ENCODE assay signal across 9 cellular contexts in genomic region chr17:7133424-7133823, GRCh38. TPM values are rescaled to one million over a fixed set of nuclear protein-coding genes. Genes with fewer than 3 reads are reported as not detected.
DNase-seq lines count a peak whose midpoint lies in the region; ATAC-seq, FAIRE-seq and TF ChIP-seq lines count a peak whose summit lies in the region.
"Had no signal": no experiment of that assay in that cellular context is flagged by ENCODE, and none has a peak within 500 bp of the region (broad histone marks: within the 10 kb centered on the region; RNA-seq: fewer than 3 reads in every experiment).

No MANE protein-coding gene starts in this region.

- H3K9me3 ChIP-seq in Peyer's patch (no peaks in the 10 kb centered on the region), esophagus muscularis mucosa (no peaks in the 10 kb centered on the region)

- no peaks in the 10 kb centered on the region for H3K9me3 Mint-ChIP-seq in activated naive CD8-positive, alpha-beta T cell treated with anti-CD3 and anti-CD28 coated beads, Interleukin-2, amount 50 U/mL, for 24 hours

- H3K4me2 ChIP-seq in mesendoderm (ENCODE audit: low read length) = no peak overlapping the region

- H3K4me3 ChIP-seq in Peyer's patch (no peak overlapping the region), mesendoderm (ENCODE audit: low read length) (no peak overlapping the region), esophagus muscularis mucosa (no peak overlapping the region)

- no peak overlapping the region for H2AK5ac ChIP-seq in mesendoderm (ENCODE audit: low read length)

- H3K27ac ChIP-seq in Peyer's patch (no peak overlapping the region), mesendoderm (ENCODE audit: low read depth, low read length) (no peak overlapping the region), esophagus muscularis mucosa (replicated peaks in 1 of 4) (peak overlapping the region in 1 of 4 donors; percentile 18)

- no peak overlapping the region for H2BK120ac ChIP-seq in mesendoderm (ENCODE audit: low read depth, low read length)

- peak; percentile 58 for TF ChIP-seq CTCF in GM10266 (IDR thresholded peaks at IDR 0.05; ENCODE audit: control insufficient read depth, insufficient read depth, low read depth, missing control alignments)
- peak in 3 of 6 experiments; percentile 13 to 25 (median 24) for TF ChIP-seq CTCF in Peyer's patch (IDR thresholded peaks at IDR 0.05)
- TF ChIP-seq CTCF in esophagus muscularis mucosa (IDR thresholded peaks at IDR 0.05) = peak in 1 of 3 experiments; percentile 28

- H3K4ac ChIP-seq in mesendoderm (ENCODE audit: low read depth, low read length) = no peak overlapping the region

- no peak overlapping the region for H2BK15ac ChIP-seq in mesendoderm (replicated peaks; ENCODE audit: low read depth)

- H3K4me1 ChIP-seq in Peyer's patch = peaks cover 0 to 5% (median 2%) of the 10 kb centered on the region in 4 donors
- H3K4me1 ChIP-seq in mesendoderm (ENCODE audit: control insufficient read depth, low read depth, low read length) = peaks cover 6% of the 10 kb centered on the region
- H3K4me1 ChIP-seq in esophagus muscularis mucosa = peaks cover 2 to 18% (median 8%) of the 10 kb centered on the region in 4 donors

- H3K18ac ChIP-seq in mesendoderm (ENCODE audit: low read length) = peak overlapping the region; percentile 72

- peaks cover 17% of the 10 kb centered on the region for H3K27me3 Mint-ChIP-seq in activated naive CD8-positive, alpha-beta T cell treated with anti-CD3 and anti-CD28 coated beads, Interleukin-2, amount 50 U/mL, for 24 hours

- H4K8ac ChIP-seq in mesendoderm (ENCODE audit: low read depth, low read length) = no peak overlapping the region

- intact Hi-C loops in esophagus muscularis mucosa (cut with DNase I) = no loop called here

- H3K79me2 ChIP-seq in mesendoderm (ENCODE audit: control insufficient read depth, insufficient read depth, low read length) = no peaks in the 10 kb centered on the region

- H4K5ac ChIP-seq in mesendoderm (ENCODE audit: low read length) = no peak overlapping the region

- H3K36me3 ChIP-seq in Peyer's patch (no peaks in the 10 kb centered on the region), mesendoderm (ENCODE audit: control insufficient read depth, insufficient read depth, low read length) (no peaks in the 10 kb centered on the region), esophagus muscularis mucosa (no peaks in the 10 kb centered on the region)

- no CpG with 5 or more reads among the region's 19 CpGs for WGBS in mesendoderm (ENCODE audit: extremely low coverage, insufficient coverage, low lambda C conversion rate)
- WGBS in esophagus muscularis mucosa = 27% methylated on average over 13 of the region's 19 CpGs

- H3K36me3 Mint-ChIP-seq in activated naive CD8-positive, alpha-beta T cell treated with anti-CD3 and anti-CD28 coated beads, Interleukin-2, amount 50 U/mL, for 24 hours (ENCODE audit: low read depth) = no peaks in the 10 kb centered on the region

- no peak overlapping the region for H3K23ac ChIP-seq in mesendoderm (ENCODE audit: low read length)

- H3K4me3 Mint-ChIP-seq in activated naive CD8-positive, alpha-beta T cell treated with anti-CD3 and anti-CD28 coated beads, Interleukin-2, amount 50 U/mL, for 24 hours = peak overlapping the region; percentile 62

- no peaks in the 10 kb centered on the region for H3K79me1 ChIP-seq in mesendoderm (ENCODE audit: low read length)

- H3K27ac Mint-ChIP-seq in activated naive CD8-positive, alpha-beta T cell treated with anti-CD3 and anti-CD28 coated beads, Interleukin-2, amount 50 U/mL, for 24 hours = peak overlapping the region; percentile 73

- H3K27me3 ChIP-seq in Peyer's patch (no peaks in the 10 kb centered on the region), mesendoderm (ENCODE audit: insufficient read depth, low read length, poor library complexity) (no peaks in the 10 kb centered on the region), esophagus muscularis mucosa (peaks cover 0 to 85% (median 15%) of the 10 kb centered on the region in 4 donors)

- FAIRE-seq in HTR-8/SVneo (lab: Jason Lieb, UNC) = no peak

- TF ChIP-seq POLR2A in Peyer's patch (IDR thresholded peaks at IDR 0.05) (no peak), esophagus muscularis mucosa (IDR thresholded peaks at IDR 0.05; ENCODE audit: low read depth) (no peak)

- TF ChIP-seq EP300 in esophagus muscularis mucosa (IDR thresholded peaks at IDR 0.05) = no peak

- peak overlapping the region; percentile 15 for H3K9ac ChIP-seq in mesendoderm (ENCODE audit: low read length)

- H3K56ac ChIP-seq in mesendoderm (ENCODE audit: low read length) = peak overlapping the region; percentile 62

- H3K4me1 Mint-ChIP-seq in activated naive CD8-positive, alpha-beta T cell treated with anti-CD3 and anti-CD28 coated beads, Interleukin-2, amount 50 U/mL, for 24 hours = peaks cover 23% of the 10 kb centered on the region

- no peak for DNase-seq in GM10266 (ENCODE audit: extremely low spot score)
- peak; percentile 39 to 61 (median 49) for DNase-seq in Peyer's patch
- peak; percentile 40 for DNase-seq in activated naive CD8-positive, alpha-beta T cell treated with anti-CD3 and anti-CD28 coated beads, Interleukin-2, amount 50 U/mL, for 24 hours
- peak; percentile 92 for DNase-seq in mesendoderm
- no peak for DNase-seq in HTR-8/SVneo (ENCODE audit: insufficient read length, low spot score)
- DNase-seq in NCI-H2196 treated with DMSO at 0.1 percent for 48 hours (lab: John Stamatoyannopoulos, UW; ENCODE audit: unreplicated experiment) = no peak
- no peak for DNase-seq in esophagus muscularis mucosa (ENCODE audit: extremely low spot score)

- H2BK5ac ChIP-seq in mesendoderm (ENCODE audit: low read length) = no peak overlapping the region

- ATAC-seq in activated naive CD8-positive, alpha-beta T cell treated with anti-CD3 and anti-CD28 coated beads, Interleukin-2, amount 50 U/mL, for 24 hours = peak; percentile 40
- ATAC-seq in GM18873 (IDR thresholded peaks at IDR 0.05; ENCODE audit: low FRiP score, unreplicated experiment) = no peak

RNA-seq across cellular contexts. Expression of gene ASGR2, which starts 18.8 kb away (rescaled TPM):
- total RNA-seq in Peyer's patch (not detected), esophagus muscularis mucosa (1 to 10 TPM in 1 of 4 donors, under 1 TPM in 2, not detected in 1; 0.32 to 1.5 (median 0.42) TPM)
- 0.04 TPM for polyA plus RNA-seq in mesendoderm (2013, experiment 1 of 2)
- not detected for polyA plus RNA-seq in mesendoderm (2013, experiment 2 of 2)
- total RNA-seq: M059J had no signal

RNA-seq across cellular contexts. Expression of gene ASGR1, which starts 45.7 kb away (rescaled TPM):
- 1 to 10 TPM in 1 of 4 donors, under 1 TPM in 2, not detected in 1; 0.88 to 2.5 (median 0.94) TPM for total RNA-seq in Peyer's patch
- polyA plus RNA-seq in mesendoderm (2013, experiment 1 of 2) = 3.4 TPM
- polyA plus RNA-seq in mesendoderm (2013, experiment 2 of 2) = 3.7 TPM
- 1 to 10 TPM in 1 of 4 donors, under 1 TPM in 1, not detected in 2; 0.52 to 2.5 TPM for total RNA-seq in esophagus muscularis mucosa
- total RNA-seq: M059J had no signal

RNA-seq across cellular contexts. Expression of gene CLEC10A, which starts 53.4 kb away (rescaled TPM):
- total RNA-seq in Peyer's patch = 1 to 10 TPM; 1.8 to 9.9 (median 5.6) TPM
- not detected for polyA plus RNA-seq in mesendoderm (2013, experiment 1 of 2)
- not detected for polyA plus RNA-seq in mesendoderm (2013, experiment 2 of 2)
- 10 to 100 TPM in 3 of 4 donors, 1 to 10 TPM in 1; 3.0 to 14.0 (median 13.1) TPM for total RNA-seq in esophagus muscularis mucosa
- total RNA-seq: M059J had no signal

Comparison
In these comparisons a context has a peak if more than half of its experiments do, and no peak if none do; other contexts are left out.
1. DNase-seq: peak in Peyer's patch (3 of 3), activated naive CD8-positive, alpha-beta T cell treated with anti-CD3 and anti-CD28 coated beads, Interleukin-2, amount 50 U/mL, for 24 hours (single experiment) and mesendoderm (single experiment); none in GM10266 (single experiment), HTR-8/SVneo (single experiment), NCI-H2196 treated with DMSO at 0.1 percent for 48 hours (single experiment) and esophagus muscularis mucosa (single experiment).